Comparison of ENCODE assay signal across 8 cellular contexts in genomic region chr9:14692918-14693861, GRCh38. TPM values are rescaled to one million over a fixed set of nuclear protein-coding genes. Genes with fewer than 3 reads are reported as not detected.
DNase-seq lines count a peak whose midpoint lies in the region; ATAC-seq, FAIRE-seq and TF ChIP-seq lines count a peak whose summit lies in the region.

A gene with protein sequence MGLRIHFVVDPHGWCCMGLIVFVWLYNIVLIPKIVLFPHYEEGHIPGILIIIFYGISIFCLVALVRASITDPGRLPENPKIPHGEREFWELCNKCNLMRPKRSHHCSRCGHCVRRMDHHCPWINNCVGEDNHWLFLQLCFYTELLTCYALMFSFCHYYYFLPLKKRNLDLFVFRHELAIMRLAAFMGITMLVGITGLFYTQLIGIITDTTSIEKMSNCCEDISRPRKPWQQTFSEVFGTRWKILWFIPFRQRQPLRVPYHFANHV (minus strand): TSS chr9:14693432. CDS start chr9:14674340, 19,092 bp downstream.

- peaks cover 3% of the 10 kb centered on the region for H3K36me3 Mint-ChIP-seq in astrocyte (ENCODE audit: low read depth, unreplicated experiment)

- H3K4me3 ChIP-seq in astrocyte (ENCODE audit: insufficient read depth, low read depth, low read length) = peak within 1 kb of the TSS; percentile 69

- no peaks in the 10 kb centered on the region for H3K9me3 Mint-ChIP-seq in astrocyte (ENCODE audit: unreplicated experiment)

- H3K27ac Mint-ChIP-seq in astrocyte (ENCODE audit: unreplicated experiment) = peak within 1 kb of the TSS; percentile 60

- H3K4me2 ChIP-seq in astrocyte (ENCODE audit: low read length) = peak within 1 kb of the TSS; percentile 93

- H4K20me1 ChIP-seq in astrocyte (ENCODE audit: insufficient read depth, low read length) = peaks cover 4% of the 10 kb centered on the region

- peak within 1 kb of the TSS; percentile 97 for H3K4me3 Mint-ChIP-seq in astrocyte (ENCODE audit: unreplicated experiment)

- no peak for TF ChIP-seq CTCF in astrocyte (IDR thresholded peaks at IDR 0.05; ENCODE audit: insufficient read depth, low read depth, low read length)

- intact Hi-C loops in T-helper 1 cell treated with Interleukin-12 subunit alpha and Interleukin-12 subunit beta and Interleukin-4 antibody, amounts not matched to agents 30 ng/mL and 1 ng/mL, for 36 hours (cut with micrococcal nuclease) = loop anchor here (1.0 to 10.0 kb wide), 7 partner anchors 36 to 818 kb away; no protein-coding TSS in a partner anchor

- DNase-seq in GM03348 (ENCODE audit: low spot score) = peak; percentile 92
- peak; percentile 53 for DNase-seq in LHCN-M2 (ENCODE audit: low read depth)
- peak; percentile 31 for DNase-seq in astrocyte (ENCODE audit: low read depth)
- peak in 50 of 51 donors; percentile 14 to 82 (median 60) for DNase-seq in hypothalamus (lab: John Stamatoyannopoulos, UW)
- DNase-seq in retina = peak; percentile 87
- no peak for DNase-seq in SW 1271 (lab: John Stamatoyannopoulos, UW)

- H3K79me2 ChIP-seq in astrocyte (ENCODE audit: insufficient read depth, low read length) = peaks cover 17% of the 10 kb centered on the region

- no peak within 1 kb of the TSS for H3K27ac ChIP-seq in astrocyte (ENCODE audit: low read depth, low read length)

- H3K9me3 ChIP-seq in astrocyte (ENCODE audit: insufficient read depth, low read depth, low read length) = no peaks in the 10 kb centered on the region

- FAIRE-seq in astrocyte (lab: Jason Lieb, UNC) = peak; percentile 17

- peak within 1 kb of the TSS; percentile 74 for H3K9ac ChIP-seq in astrocyte (ENCODE audit: low read length)

- peaks cover 9% of the 10 kb centered on the region for H3K4me1 ChIP-seq in astrocyte (ENCODE audit: insufficient read depth, low read length)

- peaks cover 8% of the 10 kb centered on the region for H3K27me3 ChIP-seq in astrocyte (ENCODE audit: insufficient read depth, low read length)

- no peaks in the 10 kb centered on the region for H3K36me3 ChIP-seq in astrocyte (ENCODE audit: insufficient read depth, low read length)

- peak within 1 kb of the TSS; percentile 98 for H2AFZ ChIP-seq in astrocyte (ENCODE audit: low read depth, low read length)

- H3K27me3 Mint-ChIP-seq in astrocyte (ENCODE audit: low read depth, unreplicated experiment) = peaks cover 3% of the 10 kb centered on the region

- peaks cover 4% of the 10 kb centered on the region for H3K4me1 Mint-ChIP-seq in astrocyte (ENCODE audit: low read depth, unreplicated experiment)

- ATAC-seq in GM21825 (IDR thresholded peaks at IDR 0.05; ENCODE audit: unreplicated experiment) = peak; percentile 69

RNA-seq across cellular contexts. Expression of the gene that starts here (rescaled TPM):
- total RNA-seq in LHCN-M2 (2014; rRNA removed) = 4.2 and 5.3 TPM in 2 replicates
- polyA plus RNA-seq in LHCN-M2 (2012) = 1.4 TPM
- 12.6 and 15.2 TPM in 2 replicates for total RNA-seq in T-helper 1 cell treated with Interleukin-12 subunit alpha and Interleukin-12 subunit beta and Interleukin-4 antibody, amounts not matched to agents 30 ng/mL and 1 ng/mL, for 36 hours
- total RNA-seq in astrocyte = 9.8 and 10.2 TPM in 2 replicates

Comparison
In these comparisons a context has a peak if more than half of its experiments do, and no peak if none do; other contexts are left out.
1. DNase-seq: peak in GM03348 (single experiment), LHCN-M2 (single experiment), astrocyte (single experiment), hypothalamus (50 of 51) and retina (single experiment); none in SW 1271 (0 of 2).